ENCODE assay signal across 1 cellular context in genomic region chr15:78671626-78672211, GRCh38.
TF ChIP-seq lines count a peak whose summit lies in the region.

No MANE protein-coding gene starts in this region.

TF ChIP-seq in HEK293, 187 proteins besides CTCF, POLR2A, EP300 and RAD21 (continued from another document):
- TF ChIP-seq ZNF639 (tag by site-specific recombination; IDR thresholded peaks at IDR 0.05) (no peak), TCF7L2 (IDR thresholded peaks at IDR 0.05; ENCODE audit: borderline replicate concordance, low read depth, low read length) (no peak), ZNF560 (tag by site-specific recombination; IDR thresholded peaks at IDR 0.05; ENCODE audit: borderline replicate concordance) (no peak), ZNF473 (tag by site-specific recombination; IDR thresholded peaks at IDR 0.05) (no peak), FEZF1 (tag by site-specific recombination; IDR thresholded peaks at IDR 0.05) (0 out of 2 replicates have a peak, but pooled peaks have one; percentile 10), ZNF155 (tag by site-specific recombination; IDR thresholded peaks at IDR 0.05) (no peak), PBX3 (CRISPR knock-in tag; IDR thresholded peaks at IDR 0.05) (no peak), ZNF10 (tag by site-specific recombination; IDR thresholded peaks at IDR 0.05) (no peak), ZBTB17 (tag by site-specific recombination; IDR thresholded peaks at IDR 0.05) (no peak), ZNF114 (tag by site-specific recombination; IDR thresholded peaks at IDR 0.05) (no peak), ZNF510 (tag by site-specific recombination; IDR thresholded peaks at IDR 0.05; ENCODE audit: insufficient replicate concordance) (no peak), HOXD13 (CRISPR knock-in tag; IDR thresholded peaks at IDR 0.05; ENCODE audit: borderline replicate concordance) (no peak), ZIC2 (tag by site-specific recombination; IDR thresholded peaks at IDR 0.05) (peak; percentile 92), ZNF530 (tag by site-specific recombination; IDR thresholded peaks at IDR 0.05; ENCODE audit: low read depth) (no peak), ZNF488 (tag by site-specific recombination; IDR thresholded peaks at IDR 0.05) (no peak)
